ENCODE assay signal across 1 cellular context in the genomic region with DNA sequence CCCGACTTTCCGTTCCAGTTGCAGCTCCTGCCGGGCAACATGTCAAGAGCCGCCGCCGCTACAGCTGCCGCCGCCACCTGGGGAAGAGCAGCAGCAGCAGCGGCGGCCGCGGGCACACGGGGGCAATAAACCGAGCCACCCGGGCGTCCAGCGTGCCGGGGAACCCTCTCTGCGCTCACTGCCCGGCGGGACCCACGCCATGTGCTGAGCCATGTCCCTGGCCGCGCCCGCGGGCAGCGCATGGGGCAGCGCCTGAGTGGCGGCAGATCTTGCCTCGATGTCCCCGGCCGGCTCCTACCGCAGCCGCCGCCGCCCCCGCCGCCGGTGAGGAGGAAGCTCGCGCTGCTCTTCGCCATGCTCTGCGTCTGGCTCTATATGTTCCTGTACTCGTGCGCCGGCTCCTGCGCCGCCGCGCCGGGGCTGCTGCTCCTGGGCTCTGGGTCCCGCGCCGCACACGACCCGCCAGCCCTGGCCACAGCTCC.
TF ChIP-seq lines count a peak whose summit lies in the region.

No MANE protein-coding gene starts in this region.

TF ChIP-seq in HepG2, 621 proteins besides CTCF, POLR2A, EP300 and RAD21 (continued from another document and continues in another):
- TF ChIP-seq, protein P1, sequence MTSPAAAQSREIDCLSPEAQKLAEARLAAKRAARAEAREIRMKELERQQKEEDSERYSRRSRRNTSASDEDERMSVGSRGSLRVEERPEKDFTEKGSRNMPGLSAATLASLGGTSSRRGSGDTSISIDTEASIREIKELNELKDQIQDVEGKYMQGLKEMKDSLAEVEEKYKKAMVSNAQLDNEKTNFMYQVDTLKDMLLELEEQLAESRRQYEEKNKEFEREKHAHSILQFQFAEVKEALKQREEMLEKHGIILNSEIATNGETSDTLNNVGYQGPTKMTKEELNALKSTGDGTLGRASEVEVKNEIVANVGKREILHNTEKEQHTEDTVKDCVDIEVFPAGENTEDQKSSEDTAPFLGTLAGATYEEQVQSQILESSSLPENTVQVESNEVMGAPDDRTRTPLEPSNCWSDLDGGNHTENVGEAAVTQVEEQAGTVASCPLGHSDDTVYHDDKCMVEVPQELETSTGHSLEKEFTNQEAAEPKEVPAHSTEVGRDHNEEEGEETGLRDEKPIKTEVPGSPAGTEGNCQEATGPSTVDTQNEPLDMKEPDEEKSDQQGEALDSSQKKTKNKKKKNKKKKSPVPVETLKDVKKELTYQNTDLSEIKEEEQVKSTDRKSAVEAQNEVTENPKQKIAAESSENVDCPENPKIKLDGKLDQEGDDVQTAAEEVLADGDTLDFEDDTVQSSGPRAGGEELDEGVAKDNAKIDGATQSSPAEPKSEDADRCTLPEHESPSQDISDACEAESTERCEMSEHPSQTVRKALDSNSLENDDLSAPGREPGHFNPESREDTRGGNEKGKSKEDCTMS (CRISPR knock-in tag; conservative IDR thresholded peaks at IDR 0.05): no peak
- TF ChIP-seq ZNF841 (CRISPR knock-in tag; IDR thresholded peaks at IDR 0.05; ENCODE audit: borderline replicate concordance) (no peak), JARID2 (CRISPR knock-in tag; IDR thresholded peaks at IDR 0.05; ENCODE audit: insufficient replicate concordance) (no peak), ZSCAN30 (CRISPR knock-in tag; IDR thresholded peaks at IDR 0.05) (no peak), CBX1 (IDR thresholded peaks at IDR 0.05; ENCODE audit: low read depth) (no peak), ZNF296 (CRISPR knock-in tag; conservative IDR thresholded peaks at IDR 0.05) (0 out of 2 replicates have a peak, but pooled peaks have one; percentile 75), FOXC1 (CRISPR knock-in tag; IDR thresholded peaks at IDR 0.05; ENCODE audit: borderline replicate concordance) (no peak), ZNF256 (CRISPR knock-in tag; conservative IDR thresholded peaks at IDR 0.05) (no peak), NFIC (IDR thresholded peaks at IDR 0.05; ENCODE audit: low read length) (no peak), ZC3H13 (CRISPR knock-in tag; IDR thresholded peaks at IDR 0.05) (peak; percentile 63), KLF15 (CRISPR knock-in tag; IDR thresholded peaks at IDR 0.05; ENCODE audit: borderline replicate concordance) (no peak), POLR2AphosphoS5 (IDR thresholded peaks at IDR 0.05; ENCODE audit: low read depth, low read length) (no peak), RFX1 (IDR thresholded peaks at IDR 0.05) (no peak), ZNF235 (CRISPR knock-in tag; IDR thresholded peaks at IDR 0.05; ENCODE audit: borderline replicate concordance) (no peak), RAD51 (IDR thresholded peaks at IDR 0.05; ENCODE audit: borderline replicate concordance) (no peak), ZFP36L1 (CRISPR knock-in tag; IDR thresholded peaks at IDR 0.05) (no peak), ZNF674 (CRISPR knock-in tag; IDR thresholded peaks at IDR 0.05; ENCODE audit: low read depth) (no peak), HHEX (CRISPR knock-in tag; IDR thresholded peaks at IDR 0.05) (no peak), PITX1 (CRISPR knock-in tag; IDR thresholded peaks at IDR 0.05) (no peak), ZNF773 (CRISPR knock-in tag; IDR thresholded peaks at IDR 0.05; ENCODE audit: borderline replicate concordance) (no peak), KDM5A (IDR thresholded peaks at IDR 0.05; ENCODE audit: borderline replicate concordance, low read length) (no peak), ZNF160 (CRISPR knock-in tag; IDR thresholded peaks at IDR 0.05) (0 out of 2 replicates have a peak, but pooled peaks have one; percentile 7), NR3C1 (CRISPR knock-in tag; IDR thresholded peaks at IDR 0.05) (no peak), ARNTL (CRISPR knock-in tag; IDR thresholded peaks at IDR 0.05) (no peak), ZSCAN31 (CRISPR knock-in tag; IDR thresholded peaks at IDR 0.05; ENCODE audit: low read depth) (0 out of 2 replicates have a peak, but pooled peaks have one; percentile 0), SALL1 (CRISPR knock-in tag; IDR thresholded peaks at IDR 0.05) (peak; percentile 18; the same call in 1 of the 2 replicates), MAZ (IDR thresholded peaks at IDR 0.05; ENCODE audit: borderline replicate concordance, low read depth, low read length) (no peak), MAZ (CRISPR knock-in tag; IDR thresholded peaks at IDR 0.05; ENCODE audit: low read depth) (0 out of 2 replicates have a peak, but pooled peaks have one; percentile 31), EED (CRISPR knock-in tag; IDR thresholded peaks at IDR 0.05) (no peak; the same call in 1 of the 2 replicates), ZNF34 (CRISPR knock-in tag; IDR thresholded peaks at IDR 0.05; ENCODE audit: borderline replicate concordance) (no peak), ZNF572 (CRISPR knock-in tag; IDR thresholded peaks at IDR 0.05) (no peak), ZNF564 (CRISPR knock-in tag; IDR thresholded peaks at IDR 0.05) (0 out of 2 replicates have a peak, but pooled peaks have one; percentile 13), ZC3H4 (CRISPR knock-in tag; IDR thresholded peaks at IDR 0.05; ENCODE audit: borderline replicate concordance) (no peak), ZNF274 (CRISPR knock-in tag; IDR thresholded peaks at IDR 0.05) (no peak), SNAI1 (CRISPR knock-in tag; IDR thresholded peaks at IDR 0.05; ENCODE audit: borderline replicate concordance) (0 out of 2 replicates have a peak, but pooled peaks have one; percentile 8), ZNF563 (CRISPR knock-in tag; IDR thresholded peaks at IDR 0.05) (no peak), KAT8 (CRISPR knock-in tag; IDR thresholded peaks at IDR 0.05) (no peak), SATB2 (CRISPR knock-in tag; IDR thresholded peaks at IDR 0.05) (no peak), CREB1 (IDR thresholded peaks at IDR 0.05) (no peak), CREB1 (CRISPR knock-in tag; IDR thresholded peaks at IDR 0.05) (no peak), ZNF790 (CRISPR knock-in tag; IDR thresholded peaks at IDR 0.05; ENCODE audit: borderline replicate concordance) (0 out of 2 replicates have a peak, but pooled peaks have one; percentile 21)
- TF ChIP-seq, protein P2, sequence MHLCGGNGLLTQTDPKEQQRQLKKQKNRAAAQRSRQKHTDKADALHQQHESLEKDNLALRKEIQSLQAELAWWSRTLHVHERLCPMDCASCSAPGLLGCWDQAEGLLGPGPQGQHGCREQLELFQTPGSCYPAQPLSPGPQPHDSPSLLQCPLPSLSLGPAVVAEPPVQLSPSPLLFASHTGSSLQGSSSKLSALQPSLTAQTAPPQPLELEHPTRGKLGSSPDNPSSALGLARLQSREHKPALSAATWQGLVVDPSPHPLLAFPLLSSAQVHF (CRISPR knock-in tag; IDR thresholded peaks at IDR 0.05): peak; percentile 41; the same call in 1 of the 2 replicates
- TF ChIP-seq, protein P3, sequence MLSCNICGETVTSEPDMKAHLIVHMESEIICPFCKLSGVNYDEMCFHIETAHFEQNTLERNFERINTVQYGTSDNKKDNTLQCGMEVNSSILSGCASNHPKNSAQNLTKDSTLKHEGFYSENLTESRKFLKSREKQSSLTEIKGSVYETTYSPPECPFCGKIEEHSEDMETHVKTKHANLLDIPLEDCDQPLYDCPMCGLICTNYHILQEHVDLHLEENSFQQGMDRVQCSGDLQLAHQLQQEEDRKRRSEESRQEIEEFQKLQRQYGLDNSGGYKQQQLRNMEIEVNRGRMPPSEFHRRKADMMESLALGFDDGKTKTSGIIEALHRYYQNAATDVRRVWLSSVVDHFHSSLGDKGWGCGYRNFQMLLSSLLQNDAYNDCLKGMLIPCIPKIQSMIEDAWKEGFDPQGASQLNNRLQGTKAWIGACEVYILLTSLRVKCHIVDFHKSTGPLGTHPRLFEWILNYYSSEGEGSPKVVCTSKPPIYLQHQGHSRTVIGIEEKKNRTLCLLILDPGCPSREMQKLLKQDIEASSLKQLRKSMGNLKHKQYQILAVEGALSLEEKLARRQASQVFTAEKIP (CRISPR knock-in tag; IDR thresholded peaks at IDR 0.05; ENCODE audit: borderline replicate concordance): no peak
- TF ChIP-seq, protein P4, sequence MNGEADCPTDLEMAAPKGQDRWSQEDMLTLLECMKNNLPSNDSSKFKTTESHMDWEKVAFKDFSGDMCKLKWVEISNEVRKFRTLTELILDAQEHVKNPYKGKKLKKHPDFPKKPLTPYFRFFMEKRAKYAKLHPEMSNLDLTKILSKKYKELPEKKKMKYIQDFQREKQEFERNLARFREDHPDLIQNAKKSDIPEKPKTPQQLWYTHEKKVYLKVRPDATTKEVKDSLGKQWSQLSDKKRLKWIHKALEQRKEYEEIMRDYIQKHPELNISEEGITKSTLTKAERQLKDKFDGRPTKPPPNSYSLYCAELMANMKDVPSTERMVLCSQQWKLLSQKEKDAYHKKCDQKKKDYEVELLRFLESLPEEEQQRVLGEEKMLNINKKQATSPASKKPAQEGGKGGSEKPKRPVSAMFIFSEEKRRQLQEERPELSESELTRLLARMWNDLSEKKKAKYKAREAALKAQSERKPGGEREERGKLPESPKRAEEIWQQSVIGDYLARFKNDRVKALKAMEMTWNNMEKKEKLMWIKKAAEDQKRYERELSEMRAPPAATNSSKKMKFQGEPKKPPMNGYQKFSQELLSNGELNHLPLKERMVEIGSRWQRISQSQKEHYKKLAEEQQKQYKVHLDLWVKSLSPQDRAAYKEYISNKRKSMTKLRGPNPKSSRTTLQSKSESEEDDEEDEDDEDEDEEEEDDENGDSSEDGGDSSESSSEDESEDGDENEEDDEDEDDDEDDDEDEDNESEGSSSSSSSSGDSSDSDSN (CRISPR knock-in tag; IDR thresholded peaks at IDR 0.05): peak; percentile 59; the same call in 1 of the 2 replicates
- TF ChIP-seq, protein P5, sequence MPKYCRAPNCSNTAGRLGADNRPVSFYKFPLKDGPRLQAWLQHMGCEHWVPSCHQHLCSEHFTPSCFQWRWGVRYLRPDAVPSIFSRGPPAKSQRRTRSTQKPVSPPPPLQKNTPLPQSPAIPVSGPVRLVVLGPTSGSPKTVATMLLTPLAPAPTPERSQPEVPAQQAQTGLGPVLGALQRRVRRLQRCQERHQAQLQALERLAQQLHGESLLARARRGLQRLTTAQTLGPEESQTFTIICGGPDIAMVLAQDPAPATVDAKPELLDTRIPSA (CRISPR knock-in tag; IDR thresholded peaks at IDR 0.05; ENCODE audit: borderline replicate concordance): 0 out of 2 replicates have a peak, but pooled peaks have one; percentile 81
- TF ChIP-seq, protein P6, sequence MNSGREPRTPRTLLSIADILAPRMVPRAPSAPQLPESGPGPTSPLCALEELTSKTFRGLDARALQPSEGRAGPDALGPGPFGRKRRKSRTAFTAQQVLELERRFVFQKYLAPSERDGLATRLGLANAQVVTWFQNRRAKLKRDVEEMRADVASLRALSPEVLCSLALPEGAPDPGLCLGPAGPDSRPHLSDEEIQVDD (CRISPR knock-in tag; IDR thresholded peaks at IDR 0.05; ENCODE audit: borderline replicate concordance): no peak
- TF ChIP-seq, protein P7, sequence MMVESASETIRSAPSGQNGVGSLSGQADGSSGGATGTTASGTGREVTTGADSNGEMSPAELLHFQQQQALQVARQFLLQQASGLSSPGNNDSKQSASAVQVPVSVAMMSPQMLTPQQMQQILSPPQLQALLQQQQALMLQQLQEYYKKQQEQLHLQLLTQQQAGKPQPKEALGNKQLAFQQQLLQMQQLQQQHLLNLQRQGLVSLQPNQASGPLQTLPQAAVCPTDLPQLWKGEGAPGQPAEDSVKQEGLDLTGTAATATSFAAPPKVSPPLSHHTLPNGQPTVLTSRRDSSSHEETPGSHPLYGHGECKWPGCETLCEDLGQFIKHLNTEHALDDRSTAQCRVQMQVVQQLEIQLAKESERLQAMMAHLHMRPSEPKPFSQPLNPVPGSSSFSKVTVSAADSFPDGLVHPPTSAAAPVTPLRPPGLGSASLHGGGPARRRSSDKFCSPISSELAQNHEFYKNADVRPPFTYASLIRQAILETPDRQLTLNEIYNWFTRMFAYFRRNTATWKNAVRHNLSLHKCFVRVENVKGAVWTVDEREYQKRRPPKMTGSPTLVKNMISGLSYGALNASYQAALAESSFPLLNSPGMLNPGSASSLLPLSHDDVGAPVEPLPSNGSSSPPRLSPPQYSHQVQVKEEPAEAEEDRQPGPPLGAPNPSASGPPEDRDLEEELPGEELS (CRISPR knock-in tag; IDR thresholded peaks at IDR 0.05): no peak
- TF ChIP-seq, protein P8, sequence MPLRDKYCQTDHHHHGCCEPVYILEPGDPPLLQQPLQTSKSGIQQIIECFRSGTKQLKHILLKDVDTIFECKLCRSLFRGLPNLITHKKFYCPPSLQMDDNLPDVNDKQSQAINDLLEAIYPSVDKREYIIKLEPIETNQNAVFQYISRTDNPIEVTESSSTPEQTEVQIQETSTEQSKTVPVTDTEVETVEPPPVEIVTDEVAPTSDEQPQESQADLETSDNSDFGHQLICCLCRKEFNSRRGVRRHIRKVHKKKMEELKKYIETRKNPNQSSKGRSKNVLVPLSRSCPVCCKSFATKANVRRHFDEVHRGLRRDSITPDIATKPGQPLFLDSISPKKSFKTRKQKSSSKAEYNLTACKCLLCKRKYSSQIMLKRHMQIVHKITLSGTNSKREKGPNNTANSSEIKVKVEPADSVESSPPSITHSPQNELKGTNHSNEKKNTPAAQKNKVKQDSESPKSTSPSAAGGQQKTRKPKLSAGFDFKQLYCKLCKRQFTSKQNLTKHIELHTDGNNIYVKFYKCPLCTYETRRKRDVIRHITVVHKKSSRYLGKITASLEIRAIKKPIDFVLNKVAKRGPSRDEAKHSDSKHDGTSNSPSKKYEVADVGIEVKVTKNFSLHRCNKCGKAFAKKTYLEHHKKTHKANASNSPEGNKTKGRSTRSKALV (CRISPR knock-in tag; IDR thresholded peaks at IDR 0.05): 0 out of 2 replicates have a peak, but pooled peaks have one; percentile 9
- TF ChIP-seq, protein P9, sequence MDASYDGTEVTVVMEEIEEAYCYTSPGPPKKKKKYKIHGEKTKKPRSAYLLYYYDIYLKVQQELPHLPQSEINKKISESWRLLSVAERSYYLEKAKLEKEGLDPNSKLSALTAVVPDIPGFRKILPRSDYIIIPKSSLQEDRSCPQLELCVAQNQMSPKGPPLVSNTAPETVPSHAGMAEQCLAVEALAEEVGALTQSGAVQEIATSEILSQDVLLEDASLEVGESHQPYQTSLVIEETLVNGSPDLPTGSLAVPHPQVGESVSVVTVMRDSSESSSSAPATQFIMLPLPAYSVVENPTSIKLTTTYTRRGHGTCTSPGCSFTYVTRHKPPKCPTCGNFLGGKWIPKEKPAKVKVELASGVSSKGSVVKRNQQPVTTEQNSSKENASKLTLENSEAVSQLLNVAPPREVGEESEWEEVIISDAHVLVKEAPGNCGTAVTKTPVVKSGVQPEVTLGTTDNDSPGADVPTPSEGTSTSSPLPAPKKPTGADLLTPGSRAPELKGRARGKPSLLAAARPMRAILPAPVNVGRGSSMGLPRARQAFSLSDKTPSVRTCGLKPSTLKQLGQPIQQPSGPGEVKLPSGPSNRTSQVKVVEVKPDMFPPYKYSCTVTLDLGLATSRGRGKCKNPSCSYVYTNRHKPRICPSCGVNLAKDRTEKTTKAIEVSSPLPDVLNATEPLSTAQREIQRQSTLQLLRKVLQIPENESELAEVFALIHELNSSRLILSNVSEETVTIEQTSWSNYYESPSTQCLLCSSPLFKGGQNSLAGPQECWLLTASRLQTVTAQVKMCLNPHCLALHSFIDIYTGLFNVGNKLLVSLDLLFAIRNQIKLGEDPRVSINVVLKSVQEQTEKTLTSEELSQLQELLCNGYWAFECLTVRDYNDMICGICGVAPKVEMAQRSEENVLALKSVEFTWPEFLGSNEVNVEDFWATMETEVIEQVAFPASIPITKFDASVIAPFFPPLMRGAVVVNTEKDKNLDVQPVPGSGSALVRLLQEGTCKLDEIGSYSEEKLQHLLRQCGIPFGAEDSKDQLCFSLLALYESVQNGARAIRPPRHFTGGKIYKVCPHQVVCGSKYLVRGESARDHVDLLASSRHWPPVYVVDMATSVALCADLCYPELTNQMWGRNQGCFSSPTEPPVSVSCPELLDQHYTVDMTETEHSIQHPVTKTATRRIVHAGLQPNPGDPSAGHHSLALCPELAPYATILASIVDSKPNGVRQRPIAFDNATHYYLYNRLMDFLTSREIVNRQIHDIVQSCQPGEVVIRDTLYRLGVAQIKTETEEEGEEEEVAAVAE (CRISPR knock-in tag; IDR thresholded peaks at IDR 0.05; ENCODE audit: borderline replicate concordance): no peak
